Comparison of ENCODE assay signal across 25 cellular contexts in genomic region chr1:204896023-204896422, GRCh38. TPM values are rescaled to one million over a fixed set of nuclear protein-coding genes. Genes with fewer than 3 reads are reported as not detected.
"Had no signal": no experiment of that assay in that cellular context is flagged by ENCODE, and none has a peak within 500 bp of the region (broad histone marks: within the 10 kb centered on the region; RNA-seq: fewer than 3 reads in every experiment).

No MANE protein-coding gene starts in this region.

- ATAC-seq: left cardiac atrium; left lung; mucosa of descending colon; natural killer cell treated with Interleukin-12 subunit alpha and Interleukin-12 subunit beta and Interleukin-15 and Interleukin-18, amount 100 ng/mL, for 72 hours; right lobe of liver had no signal

- DNase-seq: central memory CD4-positive, alpha-beta T cell; colonic mucosa; effector memory CD4-positive, alpha-beta T cell; esophagus squamous epithelium; foreskin melanocyte; kidney; left cardiac atrium; left lung; mesenchymal stem cell; mucosa of descending colon; naive B cell; right lobe of liver; stimulated activated CD4-positive, alpha-beta T cell treated with anti-CD3 and anti-CD28 coated beads, Interleukin-12 subunit alpha, Interleukin-12 subunit beta, amount 100 ng/mL, for 4 hours; stimulated activated CD4-positive, alpha-beta T cell treated with anti-CD3 and anti-CD28 coated beads, Interleukin-1b, Interleukin-23, amount 100 ng/mL, for 48 hours; stimulated activated CD4-positive, alpha-beta T cell treated with anti-CD3 and anti-CD28 coated beads, Interleukin-4, amount 100 ng/mL, for 1 hour; stimulated activated CD8-positive, alpha-beta memory T cell treated with anti-CD3 and anti-CD28 coated beads, Interleukin-4, amount 100 ng/mL, for 48 hours; stimulated activated naive CD4-positive, alpha-beta T cell treated with Interleukin-2 at 50 U/mL for 16 hours; stomach; upper lobe of left lung had no signal

- H3K27me3 ChIP-seq: colonic mucosa, right lobe of liver, stomach, tibial nerve, upper lobe of left lung had no signal

- H3K27ac ChIP-seq: colonic mucosa, esophagus squamous epithelium, left lung, right lobe of liver, stomach, thoracic aorta, upper lobe of left lung had no signal

- H3K4me3 ChIP-seq: colonic mucosa, esophagus squamous epithelium, left lung, mucosa of descending colon, right lobe of liver, smooth muscle cell, stomach, thoracic aorta, tibial nerve, upper lobe of left lung had no signal

RNA-seq across cellular contexts. Expression of gene NFASC, which starts 25.4 kb away (rescaled TPM):
- total RNA-seq: endothelial cell of umbilical vein, osteocyte had no signal
